29 cellular contexts compared by ENCODE assay signal in the genomic region with DNA sequence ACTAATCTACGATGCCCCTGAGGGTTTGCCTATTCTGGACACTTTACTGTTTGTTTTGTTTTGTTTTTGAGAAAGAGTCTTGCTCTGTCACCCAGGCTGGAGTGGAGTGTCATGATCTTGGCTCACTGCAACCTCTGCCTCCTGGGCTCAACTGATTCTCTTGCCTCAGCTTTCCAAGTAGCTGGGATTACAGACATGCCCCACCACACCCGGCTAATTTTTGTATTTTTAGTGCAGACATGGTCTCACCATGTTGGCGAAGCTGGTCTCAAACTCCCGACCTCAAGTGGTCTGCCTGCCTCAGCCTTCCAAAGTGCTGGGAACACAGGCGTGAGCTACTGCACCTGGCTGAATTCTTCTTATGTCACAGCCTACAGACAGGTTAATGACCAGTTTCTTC.
"Had no signal": no experiment of that assay in that cellular context is flagged by ENCODE, and none has a peak within 500 bp of the region (broad histone marks: within the 10 kb centered on the region; RNA-seq: fewer than 3 reads in every experiment).

No MANE protein-coding gene starts in this region.

- H3K36me3 ChIP-seq: neural progenitor cell, ovary, right lobe of liver, sigmoid colon, suprapubic skin, tibial nerve, upper lobe of left lung, vagina had no signal

- H3K27me3 ChIP-seq: neural progenitor cell, ovary, right lobe of liver, sigmoid colon, suprapubic skin, testis, tibial nerve, upper lobe of left lung, vagina had no signal

- H3K27ac Mint-ChIP-seq: naive B cell; natural killer cell treated with Interleukin-12 subunit alpha and Interleukin-12 subunit beta and Interleukin-15 and Interleukin-18, amount 100 ng/mL, for 72 hours; progenitor cell of endocrine pancreas; stimulated activated effector memory CD8-positive, alpha-beta T cell treated with anti-CD3 and anti-CD28 coated beads, Interleukin-12 subunit alpha, Interleukin-12 subunit beta, amount 100 ng/mL, for 72 hours; stimulated activated naive B cell treated with anti-CD40 and anti-IgM and Interleukin-4, amounts not matched to agents 10 μg/mL and 1 μg/mL and 100 μg/mL, for 72 hours; stimulated activated naive CD8-positive, alpha-beta T cell treated with anti-CD3 and anti-CD28 coated beads, Interleukin-15, Interleukin-2, amounts not matched to agents 100 ng/mL and 50 ng/mL, for 24 hours had no signal

- DNase-seq: naive B cell; naive thymus-derived CD8-positive, alpha-beta T cell; occipital lobe; ovary; posterior cingulate gyrus; psoas muscle; right cardiac atrium; right lobe of liver; sigmoid colon; small intestine; stimulated activated CD4-positive, alpha-beta T cell treated with anti-CD3 and anti-CD28 coated beads, Interleukin-15, amount 100 ng/mL, for 24 hours; stimulated activated CD4-positive, alpha-beta T cell treated with anti-CD3 and anti-CD28 coated beads, Interleukin-2, amount 100 ng/mL, for 24 hours; stimulated activated CD4-positive, alpha-beta T cell treated with anti-CD3 and anti-CD28 coated beads, Interleukin-2, amount 100 ng/mL, for 48 hours; stimulated activated CD4-positive, alpha-beta T cell treated with anti-CD3 and anti-CD28 coated beads, Interleukin-4, amount 100 ng/mL, for 24 hours; stimulated activated naive B cell treated with anti-CD40 and anti-IgM and Interleukin-4, amounts not matched to agents 10 μg/mL and 1 μg/mL and 100 μg/mL, for 72 hours; stimulated activated naive CD4-positive, alpha-beta T cell treated with Interleukin-2 at 50 U/mL for 16 hours; substantia nigra; testis; trophoblast cell; upper lobe of left lung had no signal

- H3K4me1 Mint-ChIP-seq: stimulated activated effector memory CD8-positive, alpha-beta T cell treated with anti-CD3 and anti-CD28 coated beads, Interleukin-12 subunit alpha, Interleukin-12 subunit beta, amount 100 ng/mL, for 72 hours had no signal

- H3K36me3 Mint-ChIP-seq: naive B cell; naive thymus-derived CD8-positive, alpha-beta T cell; natural killer cell treated with Interleukin-12 subunit alpha and Interleukin-12 subunit beta and Interleukin-15 and Interleukin-18, amount 100 ng/mL, for 72 hours; neural progenitor cell; stimulated activated effector memory CD8-positive, alpha-beta T cell treated with anti-CD3 and anti-CD28 coated beads, Interleukin-12 subunit alpha, Interleukin-12 subunit beta, amount 100 ng/mL, for 72 hours; stimulated activated naive B cell treated with anti-CD40 and anti-IgM and Interleukin-4, amounts not matched to agents 10 μg/mL and 1 μg/mL and 100 μg/mL, for 72 hours had no signal

- H3K9me3 Mint-ChIP-seq: naive thymus-derived CD8-positive, alpha-beta T cell; natural killer cell treated with Interleukin-12 subunit alpha and Interleukin-12 subunit beta and Interleukin-15 and Interleukin-18, amount 100 ng/mL, for 72 hours; neural progenitor cell; stimulated activated effector memory CD8-positive, alpha-beta T cell treated with anti-CD3 and anti-CD28 coated beads, Interleukin-12 subunit alpha, Interleukin-12 subunit beta, amount 100 ng/mL, for 72 hours; stimulated activated naive B cell treated with anti-CD40 and anti-IgM and Interleukin-4, amounts not matched to agents 10 μg/mL and 1 μg/mL and 100 μg/mL, for 72 hours; stimulated activated naive CD8-positive, alpha-beta T cell treated with anti-CD3 and anti-CD28 coated beads, Interleukin-15, Interleukin-2, amounts not matched to agents 100 ng/mL and 50 ng/mL, for 24 hours had no signal

- ATAC-seq: naive thymus-derived CD8-positive, alpha-beta T cell; natural killer cell treated with Interleukin-12 subunit alpha and Interleukin-12 subunit beta and Interleukin-15 and Interleukin-18, amount 100 ng/mL, for 72 hours; psoas muscle; right cardiac atrium; right lobe of liver; stimulated activated effector memory CD8-positive, alpha-beta T cell treated with anti-CD3 and anti-CD28 coated beads, Interleukin-12 subunit alpha, Interleukin-12 subunit beta, amount 100 ng/mL, for 72 hours; stimulated activated naive B cell treated with anti-CD40 and anti-IgM and Interleukin-4, amounts not matched to agents 10 μg/mL and 1 μg/mL and 100 μg/mL, for 72 hours had no signal

- H3K4me3 ChIP-seq: neural progenitor cell, ovary, psoas muscle, right lobe of liver, sigmoid colon, suprapubic skin, testis, tibial nerve, upper lobe of left lung, vagina had no signal

- H3K27ac ChIP-seq: neural progenitor cell, ovary, parathyroid adenoma, psoas muscle, right lobe of liver, sigmoid colon, suprapubic skin, testis, upper lobe of left lung, vagina had no signal

- H3K27me3 Mint-ChIP-seq: naive B cell; progenitor cell of endocrine pancreas; stimulated activated naive B cell treated with anti-CD40 and anti-IgM and Interleukin-4, amounts not matched to agents 10 μg/mL and 1 μg/mL and 100 μg/mL, for 72 hours had no signal

- H3K9me3 ChIP-seq: ovary, psoas muscle, right lobe of liver, sigmoid colon, suprapubic skin, testis, tibial nerve, upper lobe of left lung, vagina had no signal

- H3K4me3 Mint-ChIP-seq: naive thymus-derived CD8-positive, alpha-beta T cell; natural killer cell treated with Interleukin-12 subunit alpha and Interleukin-12 subunit beta and Interleukin-15 and Interleukin-18, amount 100 ng/mL, for 72 hours; neural progenitor cell; stimulated activated effector memory CD8-positive, alpha-beta T cell treated with anti-CD3 and anti-CD28 coated beads, Interleukin-12 subunit alpha, Interleukin-12 subunit beta, amount 100 ng/mL, for 72 hours; stimulated activated naive B cell treated with anti-CD40 and anti-IgM and Interleukin-4, amounts not matched to agents 10 μg/mL and 1 μg/mL and 100 μg/mL, for 72 hours; stimulated activated naive CD8-positive, alpha-beta T cell treated with anti-CD3 and anti-CD28 coated beads, Interleukin-15, Interleukin-2, amounts not matched to agents 100 ng/mL and 50 ng/mL, for 24 hours had no signal

- H3K4me1 ChIP-seq: parathyroid adenoma, psoas muscle, right lobe of liver, sigmoid colon, suprapubic skin, testis, upper lobe of left lung, vagina had no signal
